ENCODE assay signal across 1 cellular context in the genomic region with DNA sequence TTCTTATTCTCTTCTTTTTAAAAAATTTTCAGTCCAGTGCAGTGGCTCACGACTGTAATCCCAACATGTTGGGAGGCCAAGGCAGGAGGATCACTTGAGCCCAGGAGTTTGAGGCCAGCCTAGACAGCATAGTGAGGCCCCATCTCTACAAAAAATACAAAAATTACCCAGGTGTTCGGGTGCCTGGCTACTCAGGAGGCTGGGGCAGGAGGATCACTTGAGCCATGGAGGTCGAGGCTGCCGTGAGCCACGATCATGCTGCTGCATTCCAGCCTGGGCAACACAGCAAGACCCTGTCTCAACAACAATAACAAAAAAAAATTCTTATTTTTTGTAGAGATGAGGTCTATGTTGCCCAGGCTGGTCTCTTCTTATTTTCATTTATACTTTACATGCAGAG.
TF ChIP-seq lines count a peak whose summit lies in the region.

No MANE protein-coding gene starts in this region.

TF ChIP-seq in SK-N-SH treated with all-trans-retinoic acid at 6 μM for 48 hours, 23 proteins besides CTCF, POLR2A, EP300 and RAD21:
- TF ChIP-seq, protein P1, sequence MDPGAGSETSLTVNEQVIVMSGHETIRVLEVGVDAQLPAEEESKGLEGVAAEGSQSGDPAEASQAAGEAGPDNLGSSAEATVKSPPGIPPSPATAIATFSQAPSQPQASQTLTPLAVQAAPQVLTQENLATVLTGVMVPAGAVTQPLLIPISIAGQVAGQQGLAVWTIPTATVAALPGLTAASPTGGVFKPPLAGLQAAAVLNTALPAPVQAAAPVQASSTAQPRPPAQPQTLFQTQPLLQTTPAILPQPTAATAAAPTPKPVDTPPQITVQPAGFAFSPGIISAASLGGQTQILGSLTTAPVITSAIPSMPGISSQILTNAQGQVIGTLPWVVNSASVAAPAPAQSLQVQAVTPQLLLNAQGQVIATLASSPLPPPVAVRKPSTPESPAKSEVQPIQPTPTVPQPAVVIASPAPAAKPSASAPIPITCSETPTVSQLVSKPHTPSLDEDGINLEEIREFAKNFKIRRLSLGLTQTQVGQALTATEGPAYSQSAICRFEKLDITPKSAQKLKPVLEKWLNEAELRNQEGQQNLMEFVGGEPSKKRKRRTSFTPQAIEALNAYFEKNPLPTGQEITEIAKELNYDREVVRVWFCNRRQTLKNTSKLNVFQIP (CRISPR knock-in tag; IDR thresholded peaks at IDR 0.05; ENCODE audit: borderline replicate concordance, low read depth), result no peak
- TF ChIP-seq ISL1 (CRISPR knock-in tag; IDR thresholded peaks at IDR 0.05) (no peak), CSDC2 (CRISPR knock-in tag; IDR thresholded peaks at IDR 0.05) (no peak), TCF4 (CRISPR knock-in tag; IDR thresholded peaks at IDR 0.05; ENCODE audit: borderline replicate concordance) (no peak), ZNF565 (CRISPR knock-in tag; conservative IDR thresholded peaks at IDR 0.05; ENCODE audit: low read depth) (no peak), TOX (CRISPR knock-in tag; IDR thresholded peaks at IDR 0.05; ENCODE audit: borderline replicate concordance) (no peak), SNAI2 (CRISPR knock-in tag; IDR thresholded peaks at IDR 0.05) (no peak), ESRRG (CRISPR knock-in tag; IDR thresholded peaks at IDR 0.05) (no peak), ZNF8 (CRISPR knock-in tag; IDR thresholded peaks at IDR 0.05) (no peak), ZNF70 (CRISPR knock-in tag; IDR thresholded peaks at IDR 0.05) (no peak), BACH2 (CRISPR knock-in tag; IDR thresholded peaks at IDR 0.05; ENCODE audit: borderline replicate concordance) (no peak)
- TF ChIP-seq, protein P2, sequence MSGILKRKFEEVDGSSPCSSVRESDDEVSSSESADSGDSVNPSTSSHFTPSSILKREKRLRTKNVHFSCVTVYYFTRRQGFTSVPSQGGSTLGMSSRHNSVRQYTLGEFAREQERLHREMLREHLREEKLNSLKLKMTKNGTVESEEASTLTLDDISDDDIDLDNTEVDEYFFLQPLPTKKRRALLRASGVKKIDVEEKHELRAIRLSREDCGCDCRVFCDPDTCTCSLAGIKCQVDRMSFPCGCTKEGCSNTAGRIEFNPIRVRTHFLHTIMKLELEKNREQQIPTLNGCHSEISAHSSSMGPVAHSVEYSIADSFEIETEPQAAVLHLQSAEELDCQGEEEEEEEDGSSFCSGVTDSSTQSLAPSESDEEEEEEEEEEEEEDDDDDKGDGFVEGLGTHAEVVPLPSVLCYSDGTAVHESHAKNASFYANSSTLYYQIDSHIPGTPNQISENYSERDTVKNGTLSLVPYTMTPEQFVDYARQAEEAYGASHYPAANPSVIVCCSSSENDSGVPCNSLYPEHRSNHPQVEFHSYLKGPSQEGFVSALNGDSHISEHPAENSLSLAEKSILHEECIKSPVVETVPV (CRISPR knock-in tag; IDR thresholded peaks at IDR 0.05), result no peak
- TF ChIP-seq, protein P3, sequence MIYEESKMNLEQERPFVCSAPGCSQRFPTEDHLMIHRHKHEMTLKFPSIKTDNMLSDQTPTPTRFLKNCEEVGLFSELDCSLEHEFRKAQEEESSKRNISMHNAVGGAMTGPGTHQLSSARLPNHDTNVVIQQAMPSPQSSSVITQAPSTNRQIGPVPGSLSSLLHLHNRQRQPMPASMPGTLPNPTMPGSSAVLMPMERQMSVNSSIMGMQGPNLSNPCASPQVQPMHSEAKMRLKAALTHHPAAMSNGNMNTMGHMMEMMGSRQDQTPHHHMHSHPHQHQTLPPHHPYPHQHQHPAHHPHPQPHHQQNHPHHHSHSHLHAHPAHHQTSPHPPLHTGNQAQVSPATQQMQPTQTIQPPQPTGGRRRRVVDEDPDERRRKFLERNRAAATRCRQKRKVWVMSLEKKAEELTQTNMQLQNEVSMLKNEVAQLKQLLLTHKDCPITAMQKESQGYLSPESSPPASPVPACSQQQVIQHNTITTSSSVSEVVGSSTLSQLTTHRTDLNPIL (CRISPR knock-in tag; IDR thresholded peaks at IDR 0.05; ENCODE audit: low read depth), result no peak
